In the genomic region with DNA sequence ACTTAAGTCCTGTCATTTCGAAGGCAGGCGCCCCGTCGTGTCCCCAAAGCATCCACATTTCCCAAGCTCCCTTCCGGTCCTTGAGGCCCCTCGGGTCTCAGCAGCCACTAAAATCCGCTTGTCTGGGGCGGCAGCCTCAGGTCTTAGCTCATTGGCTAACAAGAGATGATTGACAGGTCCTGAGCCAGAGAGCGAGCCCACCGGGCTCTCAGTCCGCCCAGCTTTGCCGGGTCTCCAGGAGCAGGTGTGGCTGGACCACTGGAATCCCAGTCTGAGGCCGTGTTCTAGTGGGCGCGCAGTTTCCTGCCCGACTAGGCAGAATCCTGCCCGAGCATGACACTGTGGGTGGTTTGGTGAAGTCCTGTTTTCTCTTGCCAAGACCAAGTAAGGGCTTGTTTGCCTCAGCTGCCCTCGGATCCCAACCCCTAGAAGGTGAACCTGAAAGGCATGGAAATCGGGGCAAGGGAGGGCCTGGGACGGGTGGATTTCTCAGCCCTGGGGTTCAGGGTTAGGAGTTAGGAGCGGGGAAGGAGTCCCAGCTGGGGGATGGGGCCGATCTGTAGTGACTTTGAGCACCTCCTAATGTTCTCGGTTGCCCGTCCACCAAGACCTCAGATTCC, we compare ENCODE assay signal across 17 cellular contexts. TPM values are rescaled to one million over a fixed set of nuclear protein-coding genes. Genes with fewer than 3 reads are reported as not detected.
DNase-seq lines count a peak whose midpoint lies in the region; ATAC-seq and TF ChIP-seq lines count a peak whose summit lies in the region.
"Had no signal": no experiment of that assay in that cellular context is flagged by ENCODE, and none has a peak within 500 bp of the region (broad histone marks: within the 10 kb centered on the region; RNA-seq: fewer than 3 reads in every experiment).

No MANE protein-coding gene starts in this region.

- H2BK5ac ChIP-seq in H9 (ENCODE audit: insufficient read length, low read length), result no peak overlapping the region

- WGBS in H9 (ENCODE audit: extremely low coverage, insufficient read length, low lambda C conversion rate), result no CpG with 5 or more reads among the region's 24 CpGs

- H3K27me3 ChIP-seq in H9 (ENCODE audit: insufficient read depth, low read length) (no peaks in the 10 kb centered on the region), neural progenitor cell (no peaks in the 10 kb centered on the region)

- no peaks in the 10 kb centered on the region for H3K9me3 Mint-ChIP-seq in H9
- H3K9me3 Mint-ChIP-seq in neural progenitor cell, result no peaks in the 10 kb centered on the region
- no peaks in the 10 kb centered on the region for H3K9me3 Mint-ChIP-seq in type B pancreatic cell

- H3K9ac ChIP-seq in H9 (ENCODE audit: extremely low read depth, insufficient read length, low read length) (no peak overlapping the region), neural progenitor cell (no peak overlapping the region)

- H2BK120ac ChIP-seq in H9 (ENCODE audit: low read depth, low read length, poor library complexity, severe bottlenecking), result no peak overlapping the region

- H3K4me3 Mint-ChIP-seq in H9 (no peak overlapping the region), neural progenitor cell (no peak overlapping the region), type B pancreatic cell (no peak overlapping the region)
- H3K4me3 Mint-ChIP-seq: T-helper 17 cell had no signal

- H2AK5ac ChIP-seq in H9 (ENCODE audit: insufficient read length, low read length), result no peak overlapping the region

- H3K4ac ChIP-seq in H9 (ENCODE audit: low read depth, low read length), result no peak overlapping the region

- no peaks in the 10 kb centered on the region for H3K36me3 ChIP-seq in neural progenitor cell

- H3K4me3 ChIP-seq in epithelial cell of esophagus (ENCODE audit: low read length) (no peak overlapping the region), neural progenitor cell (no peak overlapping the region)

- TF ChIP-seq CTCF in H9 (conservative IDR thresholded peaks at IDR 0.05) (no peak), epithelial cell of esophagus (IDR thresholded peaks at IDR 0.05; ENCODE audit: insufficient read depth, low read depth, low read length, missing control alignments) (no peak), neural progenitor cell (IDR thresholded peaks at IDR 0.05) (no peak), type B pancreatic cell (conservative IDR thresholded peaks at IDR 0.05) (no peak)

- H2BK12ac ChIP-seq in H9 (ENCODE audit: insufficient read length, low read depth, low read length), result no peak overlapping the region

- H3K27ac ChIP-seq in H9 (ENCODE audit: insufficient read length, low read depth, low read length), result no peak overlapping the region
- no peak overlapping the region for H3K27ac ChIP-seq in neural progenitor cell
- H3K27ac ChIP-seq in substantia nigra (ENCODE audit: low read depth, low read length, poor library complexity, severe bottlenecking), result no peak overlapping the region

- H3K4me1 ChIP-seq in H9 (ENCODE audit: insufficient read depth, low read length), result no peaks in the 10 kb centered on the region
- H3K4me1 ChIP-seq in neural progenitor cell, result no peaks in the 10 kb centered on the region
- H3K4me1 ChIP-seq: Caco-2 had no signal

- H3K36me3 Mint-ChIP-seq in H9 (ENCODE audit: insufficient read depth in 1 of 3, low read depth in 3 of 3), result 0 out of 7 replicates have a peak, but pooled peaks cover 0 to 7% (median 1%) of the 10 kb centered on the region in 3 experiments
- peaks cover 9% of the 10 kb centered on the region for H3K36me3 Mint-ChIP-seq in neural progenitor cell
- H3K36me3 Mint-ChIP-seq in type B pancreatic cell, result no peaks in the 10 kb centered on the region

- H4K8ac ChIP-seq in H9 (replicated peaks; ENCODE audit: insufficient read length, low read depth, low read length), result no peak overlapping the region

- H4K20me1 ChIP-seq in H9 (ENCODE audit: control insufficient read depth, insufficient read depth, insufficient read length) (no peaks in the 10 kb centered on the region), neural progenitor cell (ENCODE audit: low read depth) (no peaks in the 10 kb centered on the region)

- H2BK15ac ChIP-seq in H9 (ENCODE audit: low read depth, low read length), result no peak overlapping the region

- no peak for ATAC-seq in GM19023 (IDR thresholded peaks at IDR 0.05; ENCODE audit: unreplicated experiment)
- ATAC-seq: right cardiac atrium, T-helper 17 cell had no signal

- peaks cover 5 to 19% of the 10 kb centered on the region in 2 experiments; a peak in 3 of 4 replicates for H3K4me1 Mint-ChIP-seq in H9
- peaks cover 3% of the 10 kb centered on the region for H3K4me1 Mint-ChIP-seq in neural progenitor cell
- peaks cover 6% of the 10 kb centered on the region for H3K4me1 Mint-ChIP-seq in type B pancreatic cell (ENCODE audit: unreplicated experiment)

- H3K79me2 ChIP-seq in H9 (ENCODE audit: insufficient read depth, low read length) (no peaks in the 10 kb centered on the region), neural progenitor cell (ENCODE audit: low read depth) (no peaks in the 10 kb centered on the region)

- H3K4me2 ChIP-seq in H9 (ENCODE audit: insufficient read depth, insufficient read length, low read length) (no peak overlapping the region), neural progenitor cell (no peak overlapping the region)

- no peak overlapping the region for H3K56ac ChIP-seq in H9 (ENCODE audit: insufficient read length, low read depth, low read length)

- no peak overlapping the region for H4K5ac ChIP-seq in H9 (ENCODE audit: insufficient read length, low read depth, low read length)

- H4K91ac ChIP-seq in H9 (ENCODE audit: insufficient read length, low read depth, low read length), result no peak overlapping the region

- no peak overlapping the region for H3K18ac ChIP-seq in H9 (ENCODE audit: insufficient read length, low read depth, low read length)

- DNase-seq in H9, result peak; percentile 96
- peak; percentile 86 for DNase-seq in NCI-H2227 treated with DMSO at 0.1 percent for 48 hours (lab: John Stamatoyannopoulos, UW)
- peak; percentile 99 for DNase-seq in epithelial cell of esophagus (ENCODE audit: low read depth)
- DNase-seq in neural progenitor cell (ENCODE audit: low spot score), result peak; percentile 65
- no peak for DNase-seq in type B pancreatic cell (ENCODE audit: extremely low spot score, unreplicated experiment)
- no peak for DNase-seq in NCI-H2171 (lab: John Stamatoyannopoulos, UW)
- no peak for DNase-seq in substantia nigra (lab: John Stamatoyannopoulos, UW)
- DNase-seq: activated gamma-delta T cell treated with Interleukin-2 at 50 U/mL for 16 hours; Caco-2; GOT3; NCI-H187 treated with DMSO at 0.1 percent for 48 hours; NCI-H526 treated with DMSO at 0.1 percent for 48 hours; right cardiac atrium; RPMI8226; stimulated activated CD4-positive, alpha-beta T cell treated with anti-CD3 and anti-CD28 coated beads, Interleukin-2, amount 100 ng/mL, for 48 hours; T-helper 17 cell had no signal

- H2BK20ac ChIP-seq in H9 (ENCODE audit: low read depth, low read length, poor library complexity, severe bottlenecking), result no peak overlapping the region

- no peaks in the 10 kb centered on the region for H3K23me2 ChIP-seq in H9 (ENCODE audit: insufficient read length, low read depth, low read length, poor library complexity, severe bottlenecking)

- no peak overlapping the region for H3K14ac ChIP-seq in H9 (ENCODE audit: insufficient read depth, low read length)

- H3K27me3 Mint-ChIP-seq in H9 (ENCODE audit: low read depth), result no peaks in the 10 kb centered on the region
- H3K27me3 Mint-ChIP-seq in neural progenitor cell (ENCODE audit: insufficient read depth, low read depth), result no peaks in the 10 kb centered on the region
- no peaks in the 10 kb centered on the region for H3K27me3 Mint-ChIP-seq in type B pancreatic cell
- H3K27me3 Mint-ChIP-seq: T-helper 17 cell had no signal

- H3K9me3 ChIP-seq in H9 (ENCODE audit: control insufficient read depth, low read depth, low read length) (no peaks in the 10 kb centered on the region), neural progenitor cell (ENCODE audit: low read depth) (no peaks in the 10 kb centered on the region)
- H3K9me3 ChIP-seq: Caco-2 had no signal

- no peaks in the 10 kb centered on the region for H3K79me1 ChIP-seq in H9 (ENCODE audit: insufficient read depth, low read depth, low read length, poor library complexity, severe bottlenecking)

- H3T11ph ChIP-seq in H9 (ENCODE audit: low read length), result no peak overlapping the region

- H3K27ac Mint-ChIP-seq in H9, result peak overlapping the region in 2 of 3 experiments; percentile 23 to 85; a peak in 2 of 7 replicates
- H3K27ac Mint-ChIP-seq in neural progenitor cell, result no peak overlapping the region
- no peak overlapping the region for H3K27ac Mint-ChIP-seq in type B pancreatic cell
- H3K27ac Mint-ChIP-seq: T-helper 17 cell had no signal

- no peak overlapping the region for H2AFZ ChIP-seq in H9 (ENCODE audit: low read length)
- H2AFZ ChIP-seq in neural progenitor cell (replicated peaks), result no peak overlapping the region

- no peak overlapping the region for H3K23ac ChIP-seq in H9 (ENCODE audit: insufficient read length, low read depth, low read length)

- H3F3A ChIP-seq in neural progenitor cell (ENCODE audit: low read depth), result no peaks in the 10 kb centered on the region

RNA-seq across cellular contexts. Expression of a gene that starts 42.8 kb away (rescaled TPM):
- 18.7 and 21.6 TPM in 2 replicates for total RNA-seq in H9 (2021)
- 24.6 and 88.2 TPM in 2 replicates for total RNA-seq in neural progenitor cell (ENCODE audit: low replicate concordance)
- 1.9 and 52.7 TPM in 2 replicates for total RNA-seq in type B pancreatic cell (ENCODE audit: low replicate concordance)

Comparison
In these comparisons a context has a peak if more than half of its experiments do, and no peak if none do; other contexts are left out.
1. DNase-seq: peak in H9 (single experiment), NCI-H2227 treated with DMSO at 0.1 percent for 48 hours (single experiment), epithelial cell of esophagus (single experiment) and neural progenitor cell (single experiment); none in type B pancreatic cell (single experiment), NCI-H2171 (single experiment) and substantia nigra (0 of 49).
2. H3K27ac Mint-ChIP-seq: peak in H9 (2 of 3); none in neural progenitor cell (single experiment) and type B pancreatic cell (single experiment).